ENCODE assay signal across 6 cellular contexts in genomic region chr2:113635342-113635741, GRCh38. TPM values are rescaled to one million over a fixed set of nuclear protein-coding genes. Genes with fewer than 3 reads are reported as not detected.
DNase-seq lines count a peak whose midpoint lies in the region; ATAC-seq, FAIRE-seq and TF ChIP-seq lines count a peak whose summit lies in the region.
"Not testable (repeated sequence)": the region's sequence is repeated elsewhere in the genome, so short reads cannot be mapped to it uniquely, and the experiment has no call there.

No MANE protein-coding gene starts in this region.

- TF ChIP-seq EP300 in HepG2 (IDR thresholded peaks at IDR 0.05; ENCODE audit: low read depth in 2 of 2, low read length in 2 of 2); HepG2 (CRISPR knock-in tag; IDR thresholded peaks at IDR 0.05; ENCODE audit: borderline replicate concordance): not testable (repeated sequence)

- not testable (repeated sequence) for H3K4me1 ChIP-seq in GM23338 (ENCODE audit: insufficient read depth); endothelial cell of umbilical vein (ENCODE audit: control insufficient read depth, extremely low read depth, insufficient read depth, low read length); right cardiac atrium (ENCODE audit: control insufficient read depth, insufficient read depth, low read length); HepG2 (ENCODE audit: insufficient read depth, low read length)

- not testable (repeated sequence) for BruUV-seq in endothelial cell of umbilical vein (replicated peaks; lab: Mats Ljungman, UMichigan); HepG2 (replicated peaks; lab: Mats Ljungman, UMichigan)

- not testable (repeated sequence) for H3K9ac ChIP-seq in endothelial cell of umbilical vein (replicated peaks; ENCODE audit: extremely low read depth, insufficient read depth, low read length); HepG2 (ENCODE audit: insufficient read depth, low read depth, low read length)

- in situ Hi-C loops in HepG2 (cut with HindIII; ENCODE audit: extremely low pct_ligation_motif_present, low pct_unique_long_range_greater_than_20kb), result not testable (repeated sequence)

- dilution Hi-C loops in endothelial cell of umbilical vein (cut with MboI; ENCODE audit: extremely low pct_ligation_motif_present, low sequenced_read_pairs), result not testable (repeated sequence)

- H3K4me3 ChIP-seq in GM23338; endothelial cell of umbilical vein (replicated peaks in 1 of 3; ENCODE audit: insufficient read depth in 1 of 3, low read depth in 1 of 3, low read length in 3 of 3); right cardiac atrium (ENCODE audit: low read length); HepG2 (replicated peaks in 1 of 3; ENCODE audit: insufficient read depth in 1 of 3, low read depth in 2 of 3, low read length in 3 of 3): not testable (repeated sequence)

- not testable (repeated sequence) for H3K79me2 ChIP-seq in GM23338 (replicated peaks; ENCODE audit: insufficient read depth); endothelial cell of umbilical vein (ENCODE audit: control insufficient read depth, insufficient read depth, low read length); HepG2 (ENCODE audit: insufficient read depth, low read length)

- H3K4me1 Mint-ChIP-seq in GM23338; WTC11; stimulated activated effector memory CD8-positive, alpha-beta T cell treated with anti-CD3 and anti-CD28 coated beads, Interleukin-12 subunit alpha, Interleukin-12 subunit beta, amount 100 ng/mL, for 72 hours: not testable (repeated sequence)

- 89% methylated on average over 11 of the region's 11 CpGs for WGBS in right cardiac atrium
- WGBS in HepG2 (ENCODE audit: low lambda C conversion rate), result 89% methylated on average over 11 of the region's 11 CpGs

- H3K9me1 ChIP-seq in endothelial cell of umbilical vein (replicated peaks; ENCODE audit: control insufficient read depth, extremely low read depth, insufficient read depth, low read length), result not testable (repeated sequence)

- not testable (repeated sequence) for TF ChIP-seq POLR2A in endothelial cell of umbilical vein (IDR thresholded peaks at IDR 0.05; ENCODE audit: low read depth, low read length); HepG2 (IDR thresholded peaks at IDR 0.05; ENCODE audit: insufficient read depth in 1 of 2, low read depth in 2 of 2, low read length in 2 of 2)

- H3K9me2 ChIP-seq in GM23338 (ENCODE audit: insufficient read depth), result not testable (repeated sequence)

- POLR2A ChIA-PET in WTC11 (lab: Charles Lee); endothelial cell of umbilical vein (lab: Charles Lee); HepG2 (lab: Yijun Ruan, JAX): not testable (repeated sequence)

- H3K4me3 Mint-ChIP-seq in GM23338; WTC11; stimulated activated effector memory CD8-positive, alpha-beta T cell treated with anti-CD3 and anti-CD28 coated beads, Interleukin-12 subunit alpha, Interleukin-12 subunit beta, amount 100 ng/mL, for 72 hours: not testable (repeated sequence)

- H3F3A ChIP-seq in GM23338 (replicated peaks; ENCODE audit: low read depth), result not testable (repeated sequence)

- intact Hi-C loops in endothelial cell of umbilical vein (cut with micrococcal nuclease); right cardiac atrium (cut with DNase I); HepG2 (cut with micrococcal nuclease; ENCODE audit: unreplicated experiment): not testable (repeated sequence)

- H3K27ac Mint-ChIP-seq in GM23338; WTC11; stimulated activated effector memory CD8-positive, alpha-beta T cell treated with anti-CD3 and anti-CD28 coated beads, Interleukin-12 subunit alpha, Interleukin-12 subunit beta, amount 100 ng/mL, for 72 hours: not testable (repeated sequence)

- peak; percentile 78 for FAIRE-seq in endothelial cell of umbilical vein (lab: Jason Lieb, UNC)
- not testable (repeated sequence) for FAIRE-seq in HepG2 (lab: Jason Lieb, UNC)

- CTCF ChIA-PET in WTC11 (lab: Charles Lee); endothelial cell of umbilical vein (lab: Charles Lee); HepG2 (lab: Yijun Ruan, JAX; ENCODE audit: low intra/inter-chr PET ratio, low total read pairs): not testable (repeated sequence)

- peaks cover 13% of the 10 kb centered on the region for H3K27me3 ChIP-seq in GM23338 (ENCODE audit: insufficient read depth)
- H3K27me3 ChIP-seq in endothelial cell of umbilical vein (ENCODE audit: control insufficient read depth in 2 of 2, insufficient read depth in 2 of 2, low read length in 2 of 2); right cardiac atrium (ENCODE audit: control insufficient read depth, insufficient read depth); HepG2 (ENCODE audit: control insufficient read depth in 1 of 2, insufficient read depth in 2 of 2, low read length in 2 of 2): not testable (repeated sequence)

- H3K36me3 ChIP-seq in GM23338 (ENCODE audit: insufficient read depth); endothelial cell of umbilical vein (ENCODE audit: control insufficient read depth in 2 of 2, extremely low read depth in 1 of 2, insufficient read depth in 2 of 2, low read length in 2 of 2); HepG2 (replicated peaks in 1 of 2; ENCODE audit: control insufficient read depth in 1 of 2, insufficient read depth in 2 of 2, low read length in 2 of 2): not testable (repeated sequence)

- H3K27me3 Mint-ChIP-seq in GM23338 (ENCODE audit: insufficient read depth, low read depth, poor library complexity), result not testable (repeated sequence)
- peaks cover 32% of the 10 kb centered on the region for H3K27me3 Mint-ChIP-seq in WTC11 (ENCODE audit: low read depth)

- H3K36me3 Mint-ChIP-seq in GM23338 (ENCODE audit: low read depth); WTC11: not testable (repeated sequence)
- H3K36me3 Mint-ChIP-seq in stimulated activated effector memory CD8-positive, alpha-beta T cell treated with anti-CD3 and anti-CD28 coated beads, Interleukin-12 subunit alpha, Interleukin-12 subunit beta, amount 100 ng/mL, for 72 hours, result peaks cover 12% of the 10 kb centered on the region

- ATAC-seq in GM23338 (peak; percentile 72), WTC11 (peak; percentile 67), right cardiac atrium (peak in 1 of 2 donors; percentile 30), HepG2 (peak; percentile 87)
- peak; percentile 8 for ATAC-seq in stimulated activated effector memory CD8-positive, alpha-beta T cell treated with anti-CD3 and anti-CD28 coated beads, Interleukin-12 subunit alpha, Interleukin-12 subunit beta, amount 100 ng/mL, for 72 hours

- not testable (repeated sequence) for DNase-seq in GM23338 (ENCODE audit: low spot score); WTC11 (ENCODE audit: low spot score); endothelial cell of umbilical vein (ENCODE audit: low read depth, low spot score); HepG2 (ENCODE audit: low spot score); stimulated activated effector memory CD8-positive, alpha-beta T cell treated with anti-CD3 and anti-CD28 coated beads, Interleukin-12 subunit alpha, Interleukin-12 subunit beta, amount 100 ng/mL, for 72 hours (ENCODE audit: low spot score in 2 of 2)
- DNase-seq in right cardiac atrium, result peak in 2 of 3 donors; percentile 21 to 45

- not testable (repeated sequence) for H4K20me1 ChIP-seq in GM23338 (replicated peaks; ENCODE audit: insufficient read depth); endothelial cell of umbilical vein (replicated peaks; ENCODE audit: control insufficient read depth, extremely low read depth, insufficient read depth, low read length); HepG2 (ENCODE audit: insufficient read depth, low read length)

- H3K4me2 ChIP-seq in GM23338; endothelial cell of umbilical vein (ENCODE audit: insufficient read depth, low read length); HepG2 (ENCODE audit: low read depth, low read length): not testable (repeated sequence)

- not testable (repeated sequence) for H3K9me3 Mint-ChIP-seq in GM23338; WTC11; stimulated activated effector memory CD8-positive, alpha-beta T cell treated with anti-CD3 and anti-CD28 coated beads, Interleukin-12 subunit alpha, Interleukin-12 subunit beta, amount 100 ng/mL, for 72 hours

- not testable (repeated sequence) for H2AFZ ChIP-seq in GM23338; endothelial cell of umbilical vein (ENCODE audit: low read depth, low read length); HepG2 (ENCODE audit: low read length)

- not testable (repeated sequence) for H3K27ac ChIP-seq in GM23338 (ENCODE audit: low read depth); endothelial cell of umbilical vein (ENCODE audit: insufficient read depth, low read depth, low read length); right cardiac atrium (ENCODE audit: low read length); HepG2 (ENCODE audit: extremely low read length, insufficient read depth, low read length)

- H3K9me3 ChIP-seq in endothelial cell of umbilical vein (replicated peaks; ENCODE audit: control insufficient read depth, insufficient read depth, low read length); right cardiac atrium (ENCODE audit: control insufficient read depth, low read length); HepG2 (ENCODE audit: low read length): not testable (repeated sequence)

- TF ChIP-seq RAD21 in HepG2 (CRISPR knock-in tag; IDR thresholded peaks at IDR 0.05), result not testable (repeated sequence)

- not testable (repeated sequence) for TF ChIP-seq CTCF in GM23338 (conservative IDR thresholded peaks at IDR 0.05; ENCODE audit: low read depth in 2 of 2); WTC11 (IDR thresholded peaks at IDR 0.05); endothelial cell of umbilical vein (IDR thresholded peaks at IDR 0.05; ENCODE audit: extremely low read depth in 1 of 2, insufficient read depth in 1 of 2, low read depth in 1 of 2, low read length in 2 of 2); HepG2 (CRISPR knock-in tag; IDR thresholded peaks at IDR 0.05)

RNA-seq across cellular contexts. Expression of gene RABL2A, which starts 8.3 kb away (rescaled TPM):
- total RNA-seq in GM23338 (2014; rRNA removed; shearing (Covaris generic)), result 4.1 and 5.0 TPM in 2 replicates
- polyA plus RNA-seq in GM23338 (2016; fragmentation: Nextera tagmentation; extraction: Ambion mirVana) (2.5 and 3.7 TPM in 2 replicates), endothelial cell of umbilical vein (9.4 and 12.4 TPM in 2 replicates), right cardiac atrium (8.5 TPM), HepG2 (2011; rRNA removed) (13.4 and 16.4 TPM in 2 replicates)
- total RNA-seq in WTC11 (2021) (9.3 to 11.0 TPM (median 10.5 TPM) in 3 replicates), endothelial cell of umbilical vein (10.8 and 12.2 TPM in 2 replicates), right cardiac atrium (10 to 100 TPM in 3 of 4 donors, 1 to 10 TPM in 1; 8.6 to 11.8 (median 10.6) TPM), HepG2 (2016; rRNA removed; fragmentation: Illumina TruSeq; extraction: Trizol) (2.9 and 9.6 TPM in 2 replicates)
- 6.5 and 6.8 TPM in 2 replicates for polyA plus RNA-seq in endothelial cell of umbilical vein (2011; cell fraction: cytosol; rRNA removed)
- polyA plus RNA-seq in endothelial cell of umbilical vein (2011; cell fraction: nucleus; rRNA removed), result 41.0 and 49.9 TPM in 2 replicates
- polyA plus RNA-seq in endothelial cell of umbilical vein (2012), result 6.7 and 6.8 TPM in 2 replicates
- 14.4 and 14.8 TPM in 2 replicates for polyA minus RNA-seq in endothelial cell of umbilical vein
- polyA minus RNA-seq in endothelial cell of umbilical vein (2011; cell fraction: cytosol; rRNA and poly(A)+ RNA removed), result 2.7 TPM
- polyA minus RNA-seq in endothelial cell of umbilical vein (2011; cell fraction: nucleus; rRNA and poly(A)+ RNA removed), result 13.6 and 16.4 TPM in 2 replicates
- 4.3 TPM in 2 replicates for total RNA-seq in HepG2 (2016; cell fraction: cytosol; rRNA removed; fragmentation: Illumina TruSeq; extraction: Trizol; ENCODE audit: low read depth)
- total RNA-seq in HepG2 (2016; cell fraction: insoluble cytoplasmic fraction; rRNA removed; fragmentation: Illumina TruSeq; extraction: Trizol), result 2.4 and 8.8 TPM in 2 replicates
- total RNA-seq in HepG2 (2016; cell fraction: membrane; rRNA removed; fragmentation: Illumina TruSeq; extraction: Trizol), result 2.8 and 3.6 TPM in 2 replicates
- 14.4 and 20.3 TPM in 2 replicates for total RNA-seq in HepG2 (2016; cell fraction: nucleus; rRNA removed; fragmentation: Illumina TruSeq; extraction: Trizol)
- polyA plus RNA-seq in HepG2 (2011; cell fraction: cytosol; rRNA removed), result 4.3 and 6.5 TPM in 2 replicates
- polyA plus RNA-seq in HepG2 (2011; cell fraction: nucleus; rRNA removed), result 36.6 and 49.2 TPM in 2 replicates
- polyA plus RNA-seq in HepG2 (2012), result 8.6 and 9.0 TPM in 2 replicates
- 1.6 and 2.2 TPM in 2 replicates for polyA plus RNA-seq in HepG2 (2016; cell fraction: cytosol; fragmentation: Illumina TruSeq; extraction: Trizol; ENCODE audit: low read depth)
- polyA plus RNA-seq in HepG2 (2016; cell fraction: insoluble cytoplasmic fraction; fragmentation: Illumina TruSeq; extraction: Trizol; ENCODE audit: low read depth), result 3.3 and 4.4 TPM in 2 replicates
- polyA plus RNA-seq in HepG2 (2016; cell fraction: membrane; fragmentation: Illumina TruSeq; extraction: Trizol; ENCODE audit: low read depth), result 2.8 and 3.1 TPM in 2 replicates
- polyA plus RNA-seq in HepG2 (2016; cell fraction: nucleus; fragmentation: Illumina TruSeq; extraction: Trizol; ENCODE audit: insufficient read depth, low read depth), result 29.3 and 35.2 TPM in 2 replicates
- polyA minus RNA-seq in HepG2 (2011; rRNA and poly(A)+ RNA removed; ENCODE audit: low replicate concordance), result 17.8 and 18.9 TPM in 2 replicates
- polyA minus RNA-seq in HepG2 (2011; cell fraction: cytosol; rRNA and poly(A)+ RNA removed), result 2.5 and 3.9 TPM in 2 replicates
- polyA minus RNA-seq in HepG2 (2011; cell fraction: nucleus; rRNA and poly(A)+ RNA removed), result 32.1 and 40.5 TPM in 2 replicates
